ENCODE assay signal across 7 cellular contexts in the genomic region with DNA sequence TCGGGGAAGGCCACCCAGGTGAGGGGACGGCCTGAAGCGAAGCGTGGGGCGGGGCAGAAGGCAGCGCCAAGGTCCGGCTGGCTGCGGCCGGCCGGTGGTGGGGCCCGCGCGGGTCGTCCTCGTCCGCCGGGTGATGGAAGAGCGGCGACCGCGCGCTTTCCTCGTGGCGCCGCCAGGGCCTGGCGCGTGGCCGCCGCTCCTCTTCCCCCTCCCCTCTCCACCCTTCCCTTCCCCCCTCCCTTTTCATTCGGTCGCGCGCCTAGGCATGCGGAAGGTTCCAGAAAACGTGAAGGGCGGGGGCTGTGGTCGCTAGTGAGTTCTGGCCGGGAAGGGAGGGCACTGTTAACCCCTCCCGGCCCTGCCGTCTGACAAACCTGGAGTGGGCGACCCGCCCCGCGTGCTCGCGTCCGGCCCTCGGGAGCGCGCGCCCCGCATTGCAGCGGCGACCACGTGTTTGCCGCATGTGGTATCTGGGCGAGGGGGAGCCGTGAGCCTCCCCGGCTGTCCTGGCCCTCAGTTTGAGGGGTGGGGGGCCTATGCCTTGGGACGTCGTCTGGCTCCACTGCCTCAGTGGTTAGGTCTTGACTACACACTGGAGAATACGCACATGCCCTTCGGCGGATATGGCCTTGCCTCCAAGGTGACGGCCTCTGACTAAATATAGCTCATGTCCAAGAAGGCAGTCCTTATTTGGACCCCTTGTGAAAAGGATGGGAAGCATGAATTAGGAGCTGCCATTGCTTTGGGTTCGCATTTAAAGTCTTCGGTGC. TPM values are rescaled to one million over a fixed set of nuclear protein-coding genes. Genes with fewer than 3 reads are reported as not detected.
DNase-seq lines count a peak whose midpoint lies in the region; FAIRE-seq and TF ChIP-seq lines count a peak whose summit lies in the region.

No MANE protein-coding gene starts in this region.

- FAIRE-seq in GM12891 (lab: Jason Lieb, UNC): peak; percentile 74

- H3K4me3 ChIP-seq in HEK293 (ENCODE audit: low read depth, low read length): peak overlapping the region; percentile 98
- H3K4me3 ChIP-seq in NB4 (ENCODE audit: low read depth, low read length): peak overlapping the region; percentile 99
- H3K4me3 ChIP-seq in lower leg skin (ENCODE audit: low read depth, poor library complexity, severe bottlenecking): peak overlapping the region; percentile 88

- DNase-seq in GM12891 (ENCODE audit: insufficient read length, low spot score) (no peak), NB4 (ENCODE audit: low read depth) (peak; percentile 83), dermis blood vessel endothelial cell (peak; percentile 74), lower leg skin (ENCODE audit: low spot score in 2 of 2) (peak; percentile 73 to 94)
- peak; percentile 80 for DNase-seq in activated CD4-positive, alpha-beta T cell treated with anti-CD3 and anti-CD28 coated beads, Interleukin-2, amount 10 ng/mL, durations not matched to agents 7 days and 5 days
- peak; percentile 15 to 66 (median 42) for DNase-seq in stimulated activated CD4-positive, alpha-beta T cell treated with anti-CD3 and anti-CD28 coated beads, TNF-alpha, amount 100 ng/mL, for 1 hour (ENCODE audit: low read depth in 3 of 3, low spot score in 1 of 3)

- H3K27ac ChIP-seq in HEK293 (ENCODE audit: extremely low read depth, low read depth, low read length): peak overlapping the region; percentile 99

- peaks cover 57% of the 10 kb centered on the region for H3K4me1 Mint-ChIP-seq in activated CD4-positive, alpha-beta T cell treated with anti-CD3 and anti-CD28 coated beads, Interleukin-2, amount 10 ng/mL, durations not matched to agents 7 days and 5 days

- peak overlapping the region; percentile 96 for H3K27ac Mint-ChIP-seq in activated CD4-positive, alpha-beta T cell treated with anti-CD3 and anti-CD28 coated beads, Interleukin-2, amount 10 ng/mL, durations not matched to agents 7 days and 5 days

- H3K36me3 Mint-ChIP-seq in activated CD4-positive, alpha-beta T cell treated with anti-CD3 and anti-CD28 coated beads, Interleukin-2, amount 10 ng/mL, durations not matched to agents 7 days and 5 days (ENCODE audit: low read depth): peaks cover 50% of the 10 kb centered on the region

- 0 to 1% methylated on average over 42 to 52 of the region's 67 CpGs for WGBS in lower leg skin, 2 donors

- TF ChIP-seq POLR2A in GM12891 (IDR thresholded peaks at IDR 0.05; ENCODE audit: low read depth, low read length) (no peak), NB4 (IDR thresholded peaks at IDR 0.05; ENCODE audit: extremely low read depth, insufficient read length) (no peak), lower leg skin (IDR thresholded peaks at IDR 0.05) (no peak)

- no peaks in the 10 kb centered on the region for H3K27me3 Mint-ChIP-seq in activated CD4-positive, alpha-beta T cell treated with anti-CD3 and anti-CD28 coated beads, Interleukin-2, amount 10 ng/mL, durations not matched to agents 7 days and 5 days

- H3K4me1 ChIP-seq in HEK293 (ENCODE audit: control insufficient read depth, insufficient read depth, low read length): 0 out of 2 replicates have a peak, but pooled peaks cover 2% of the 10 kb centered on the region

- intact Hi-C loops in lower leg skin (cut with DNase I; ENCODE audit: low total_unique reads): no loop called here

- POLR2A ChIA-PET in HEK293 (lab: Yijun Ruan, JAX): interaction anchor here (0.6 to 5.3 kb wide), 53 partner anchors 9 to 566 kb away, joined by 3 to 106 read pairs (median 6); a partner anchor contains a TSS
- POLR2A ChIA-PET in activated CD4-positive, alpha-beta T cell treated with anti-CD3 and anti-CD28 coated beads, Interleukin-2, amount 10 ng/mL, durations not matched to agents 7 days and 5 days (lab: Charles Lee): interaction anchor here (0.6 to 1.3 kb wide), 4 partner anchors 12 to 114 kb away, joined by 3 to 5 read pairs (median 4); no protein-coding TSS in a partner anchor

- peaks cover 21 to 51% of the 10 kb centered on the region in 2 experiments for H3K36me3 ChIP-seq in HEK293 (ENCODE audit: control insufficient read depth in 2 of 2, insufficient read depth in 1 of 2, low read length in 2 of 2)

- CTCF ChIA-PET in HEK293 (lab: Yijun Ruan, JAX): interaction anchor here (0.7 to 9.1 kb wide), 6 partner anchors 9 to 186 kb away, joined by 3 to 73 read pairs (median 3); a partner anchor contains a TSS
- CTCF ChIA-PET in activated CD4-positive, alpha-beta T cell treated with anti-CD3 and anti-CD28 coated beads, Interleukin-2, amount 10 ng/mL, durations not matched to agents 7 days and 5 days (lab: Charles Lee): interaction anchor here (0.7 to 5.0 kb wide), 12 partner anchors 10 to 120 kb away, joined by 3 to 40 read pairs (median 4); no protein-coding TSS in a partner anchor

- TF ChIP-seq CTCF in HEK293 (tag by site-specific recombination; IDR thresholded peaks at IDR 0.05) (no peak; the same call in 1 of the 2 replicates), NB4 (IDR thresholded peaks at IDR 0.05; ENCODE audit: low read depth, low read length) (no peak), lower leg skin (IDR thresholded peaks at IDR 0.05) (no peak)

- H3K9me3 ChIP-seq in HEK293 (ENCODE audit: control insufficient read depth, insufficient read depth, low read depth, low read length): no peaks in the 10 kb centered on the region

- H3K9me3 Mint-ChIP-seq in activated CD4-positive, alpha-beta T cell treated with anti-CD3 and anti-CD28 coated beads, Interleukin-2, amount 10 ng/mL, durations not matched to agents 7 days and 5 days: no peaks in the 10 kb centered on the region

- H3K4me3 Mint-ChIP-seq in activated CD4-positive, alpha-beta T cell treated with anti-CD3 and anti-CD28 coated beads, Interleukin-2, amount 10 ng/mL, durations not matched to agents 7 days and 5 days: peak overlapping the region; percentile 97

TF ChIP-seq in GM12891, 5 proteins besides CTCF, POLR2A, EP300 and RAD21:
- TF ChIP-seq SPI1 (IDR thresholded peaks at IDR 0.05; ENCODE audit: low read depth, low read length): no peak
- 0 out of 2 replicates have a peak, but pooled peaks have one; percentile 39 for TF ChIP-seq TAF1 (IDR thresholded peaks at IDR 0.05; ENCODE audit: low read depth, low read length)
- no peak for TF ChIP-seq POU2F2 (IDR thresholded peaks at IDR 0.05; ENCODE audit: low read depth, low read length)
- no peak for TF ChIP-seq PAX5 (IDR thresholded peaks at IDR 0.05; ENCODE audit: insufficient read depth, low read length, severe bottlenecking)
- TF ChIP-seq POLR2AphosphoS5 (IDR thresholded peaks at IDR 0.05; ENCODE audit: low read depth, low read length): no peak; the same call in 1 of the 2 replicates

TF ChIP-seq in HEK293, 187 proteins besides CTCF, POLR2A, EP300 and RAD21 (continues in another document):
- TF ChIP-seq ZNF600 (tag by site-specific recombination; IDR thresholded peaks at IDR 0.05) (no peak), ZFP69B (tag by site-specific recombination; IDR thresholded peaks at IDR 0.05) (0 out of 2 replicates have a peak, but pooled peaks have one; percentile 7), ZNF112 (tag by site-specific recombination; IDR thresholded peaks at IDR 0.05) (no peak)
- TF ChIP-seq, protein P1, sequence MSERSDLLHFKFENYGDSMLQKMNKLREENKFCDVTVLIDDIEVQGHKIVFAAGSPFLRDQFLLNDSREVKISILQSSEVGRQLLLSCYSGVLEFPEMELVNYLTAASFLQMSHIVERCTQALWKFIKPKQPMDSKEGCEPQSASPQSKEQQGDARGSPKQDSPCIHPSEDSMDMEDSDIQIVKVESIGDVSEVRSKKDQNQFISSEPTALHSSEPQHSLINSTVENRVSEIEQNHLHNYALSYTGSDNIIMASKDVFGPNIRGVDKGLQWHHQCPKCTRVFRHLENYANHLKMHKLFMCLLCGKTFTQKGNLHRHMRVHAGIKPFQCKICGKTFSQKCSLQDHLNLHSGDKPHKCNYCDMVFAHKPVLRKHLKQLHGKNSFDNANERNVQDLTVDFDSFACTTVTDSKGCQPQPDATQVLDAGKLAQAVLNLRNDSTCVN (tag by site-specific recombination; optimal IDR thresholded peaks at IDR 0.05): peak; percentile 97

RNA-seq across cellular contexts. Expression of a gene that starts 0.6 kb away (rescaled TPM):
- 197 TPM for polyA plus RNA-seq in GM12891 (2012; ENCODE audit: low read depth, missing spikeins)
- total RNA-seq in activated CD4-positive, alpha-beta T cell treated with anti-CD3 and anti-CD28 coated beads, Interleukin-2, amount 10 ng/mL, durations not matched to agents 7 days and 5 days: 100 to 1,000 TPM; 263 to 269 TPM
- total RNA-seq in dermis blood vessel endothelial cell (64.3 and 89.6 TPM in 2 replicates), lower leg skin (10 to 100 TPM; 71.2 to 96.4 (median 83.0) TPM)

RNA-seq across cellular contexts. Expression of a gene that starts 21.7 kb away (rescaled TPM):
- polyA plus RNA-seq in GM12891 (2012; ENCODE audit: low read depth, missing spikeins): 19.4 TPM
- 10 to 100 TPM; 20.8 to 22.8 TPM for total RNA-seq in activated CD4-positive, alpha-beta T cell treated with anti-CD3 and anti-CD28 coated beads, Interleukin-2, amount 10 ng/mL, durations not matched to agents 7 days and 5 days
- total RNA-seq in dermis blood vessel endothelial cell: 57.3 and 58.7 TPM in 2 replicates
- total RNA-seq in lower leg skin: 10 to 100 TPM; 15.8 to 37.1 (median 25.8) TPM

RNA-seq across cellular contexts. Expression of a gene that starts 37.8 kb away (rescaled TPM):
- polyA plus RNA-seq in GM12891 (2012; ENCODE audit: low read depth, missing spikeins): 141 TPM
- total RNA-seq in activated CD4-positive, alpha-beta T cell treated with anti-CD3 and anti-CD28 coated beads, Interleukin-2, amount 10 ng/mL, durations not matched to agents 7 days and 5 days: 100 to 1,000 TPM; 131 to 149 TPM
- total RNA-seq in dermis blood vessel endothelial cell (6.8 and 7.5 TPM in 2 replicates), lower leg skin (100 to 1,000 TPM in 2 of 4 donors, 10 to 100 TPM in 2; 88.3 to 207 (median 113) TPM)

RNA-seq across cellular contexts. Expression of a gene that starts 44.7 kb away (rescaled TPM):
- 62.7 TPM for polyA plus RNA-seq in GM12891 (2012; ENCODE audit: low read depth, missing spikeins)
- total RNA-seq in activated CD4-positive, alpha-beta T cell treated with anti-CD3 and anti-CD28 coated beads, Interleukin-2, amount 10 ng/mL, durations not matched to agents 7 days and 5 days: 10 to 100 TPM; 61.5 to 67.4 TPM
- 45.3 and 132 TPM in 2 replicates for total RNA-seq in dermis blood vessel endothelial cell
- 10 to 100 TPM; 10.1 to 35.6 (median 14.0) TPM for total RNA-seq in lower leg skin

RNA-seq across cellular contexts. Expression of a gene that starts 56.0 kb away (rescaled TPM):
- polyA plus RNA-seq in GM12891 (2012; ENCODE audit: low read depth, missing spikeins): 243 TPM
- 100 to 1,000 TPM in 1 of 2 experiments, 10 to 100 TPM in 1; 89.7 to 106 TPM for total RNA-seq in activated CD4-positive, alpha-beta T cell treated with anti-CD3 and anti-CD28 coated beads, Interleukin-2, amount 10 ng/mL, durations not matched to agents 7 days and 5 days
- total RNA-seq in dermis blood vessel endothelial cell: 151 and 208 TPM in 2 replicates
- 100 to 1,000 TPM in 3 of 4 donors, 10 to 100 TPM in 1; 63.1 to 114 (median 107) TPM for total RNA-seq in lower leg skin

Comparison
In these comparisons a context has a peak if more than half of its experiments do, and no peak if none do; other contexts are left out.
1. RNA of a gene that starts 37.8 kb away (total RNA-seq): 131 to 149 TPM in activated CD4-positive, alpha-beta T cell treated with anti-CD3 and anti-CD28 coated beads, Interleukin-2, amount 10 ng/mL, durations not matched to agents 7 days and 5 days and 88.3 to 207 TPM in lower leg skin; 6.8 to 7.5 TPM in dermis blood vessel endothelial cell; every median in the first group is over 10 times any median in the second.
2. Peak in every context shown above with its lines, with median percentiles within 50 percentile points of each other: H3K4me3 ChIP-seq.